ENCODE assay signal across 24 cellular contexts in genomic region chr7:149207324-149208035, GRCh38.
"Had no signal": no experiment of that assay in that cellular context is flagged by ENCODE, and none has a peak within 500 bp of the region (broad histone marks: within the 10 kb centered on the region; RNA-seq: fewer than 3 reads in every experiment).

No MANE protein-coding gene starts in this region.

- H3K9ac ChIP-seq: neural progenitor cell had no signal

- H3K4me2 ChIP-seq: neural progenitor cell had no signal

- H3K27ac Mint-ChIP-seq: activated CD8-positive, alpha-beta T cell treated with anti-CD3 and anti-CD28 coated beads, Interleukin-2, amount 10 ng/mL, durations not matched to agents 7 days and 5 days; activated naive CD4-positive, alpha-beta T cell treated with anti-CD3 and anti-CD28 coated beads, Interleukin-2, amount 50 U/mL, for 24 hours; neural progenitor cell; T-cell; T-helper 2 cell treated with Interferon-gamma antibody and Interleukin-4, amounts not matched to agents 5 μg/mL and 100 μg/mL, for 36 hours had no signal

- H3K4me1 ChIP-seq: neural progenitor cell, SJCRH30, tibial nerve had no signal

- FAIRE-seq: colon, urothelium cell line had no signal

- H3K27me3 Mint-ChIP-seq: activated naive CD4-positive, alpha-beta T cell treated with anti-CD3 and anti-CD28 coated beads, Interleukin-2, amount 50 U/mL, for 24 hours; effector memory CD8-positive, alpha-beta T cell; T-cell had no signal

- H3K4me3 ChIP-seq: dorsolateral prefrontal cortex, heart right ventricle, mucosa of descending colon, neural progenitor cell, SJCRH30, stomach, suprapubic skin, tibial nerve had no signal

- ATAC-seq: activated CD8-positive, alpha-beta T cell treated with anti-CD3 and anti-CD28 coated beads, Interleukin-2, amount 10 ng/mL, durations not matched to agents 7 days and 5 days; effector memory CD8-positive, alpha-beta T cell; heart right ventricle; left colon; mucosa of descending colon; T-cell had no signal

- H3K27ac ChIP-seq: brain microvascular endothelial cell, dorsolateral prefrontal cortex, heart right ventricle, neural progenitor cell, SJCRH30, stomach, suprapubic skin, tibial nerve, WERI-Rb-1 had no signal

- H3K9me3 ChIP-seq: heart right ventricle, mucosa of descending colon, SJCRH30, stomach, suprapubic skin, tibial nerve had no signal

- H3K27me3 ChIP-seq: brain microvascular endothelial cell, dorsolateral prefrontal cortex, heart right ventricle, neural progenitor cell, SJCRH30, stomach, suprapubic skin, tibial nerve had no signal

- H3K4me3 Mint-ChIP-seq: activated CD8-positive, alpha-beta T cell treated with anti-CD3 and anti-CD28 coated beads, Interleukin-2, amount 10 ng/mL, durations not matched to agents 7 days and 5 days; activated naive CD4-positive, alpha-beta T cell treated with anti-CD3 and anti-CD28 coated beads, Interleukin-2, amount 50 U/mL, for 24 hours; effector memory CD8-positive, alpha-beta T cell; neural progenitor cell; T-cell; T-helper 2 cell treated with Interferon-gamma antibody and Interleukin-4, amounts not matched to agents 5 μg/mL and 100 μg/mL, for 36 hours had no signal

- H3K9me3 Mint-ChIP-seq: activated naive CD4-positive, alpha-beta T cell treated with anti-CD3 and anti-CD28 coated beads, Interleukin-2, amount 50 U/mL, for 24 hours; effector memory CD8-positive, alpha-beta T cell; neural progenitor cell; T-cell; T-helper 2 cell treated with Interferon-gamma antibody and Interleukin-4, amounts not matched to agents 5 μg/mL and 100 μg/mL, for 36 hours had no signal

- DNase-seq: activated CD8-positive, alpha-beta memory T cell treated with anti-CD3 and anti-CD28 coated beads, Interleukin-2, amount 50 U/mL, for 4 hours; activated CD8-positive, alpha-beta T cell treated with anti-CD3 and anti-CD28 coated beads, Interleukin-2, amount 10 ng/mL, durations not matched to agents 7 days and 5 days; activated gamma-delta T cell treated with Interleukin-2 at 50 U/mL for 16 hours; brain microvascular endothelial cell; caudate nucleus; dorsolateral prefrontal cortex; effector memory CD8-positive, alpha-beta T cell; heart right ventricle; islet precursor cell; left colon; mesendoderm; mucosa of descending colon; SJCRH30; stimulated activated CD4-positive, alpha-beta T cell treated with anti-CD3 and anti-CD28 coated beads, Interleukin-4, amount 100 ng/mL, for 4 hours; stomach; T-cell; WERI-Rb-1 had no signal

- H2AFZ ChIP-seq: neural progenitor cell had no signal
